In genomic region chr14:22583994-22584393, GRCh38 we compare ENCODE assay signal across 16 cellular contexts. TPM values are rescaled to one million over a fixed set of nuclear protein-coding genes. Genes with fewer than 3 reads are reported as not detected.
A peak's percentile ranks its signal among the peaks of the same experiment; 100 is the strongest.
DNase-seq lines count a peak whose midpoint lies in the region; ATAC-seq, FAIRE-seq and TF ChIP-seq lines count a peak whose summit lies in the region.
"Had no signal": no experiment of that assay in that cellular context is flagged by ENCODE, and none has a peak within 500 bp of the region (broad histone marks: within the 10 kb centered on the region; RNA-seq: fewer than 3 reads in every experiment).

No MANE protein-coding gene starts in this region.

- H3K27ac Mint-ChIP-seq in CD4-positive, alpha-beta T cell, result peak overlapping the region; percentile 98
- peak overlapping the region; percentile 70 for H3K27ac Mint-ChIP-seq in activated T-helper 1 cell treated with anti-CD3 and anti-CD28 coated beads, Interleukin-12 subunit alpha, Interleukin-12 subunit beta, Interleukin-2, Interleukin-4 antibody, amounts not matched to agents 30 ng/mL and 10 ng/mL and 1 ng/mL, durations not matched to agents 14 hours and 24 hours and 36 hours
- peak overlapping the region; percentile 29 to 100 (median 84) for H3K27ac Mint-ChIP-seq in naive thymus-derived CD4-positive, alpha-beta T cell

- no peak for FAIRE-seq in frontal cortex (lab: Jason Lieb, UNC)

- TF ChIP-seq POLR2A in uterus (IDR thresholded peaks at IDR 0.05), result no peak

- 0 out of 2 replicates have a peak overlapping the region, but pooled peaks have one; percentile 4 for H3K9ac ChIP-seq in BLaER1

- H3K27ac ChIP-seq in BLaER1 (no peak overlapping the region), uterus (no peak overlapping the region)
- H3K27ac ChIP-seq in CD4-positive, alpha-beta T cell (ENCODE audit: low read depth, low read length), result no peak overlapping the region
- peak overlapping the region; percentile 48 for H3K27ac ChIP-seq in naive thymus-derived CD4-positive, alpha-beta T cell (ENCODE audit: low read depth, low read length)
- H3K27ac ChIP-seq: hepatocyte, SK-N-MC had no signal

- peak overlapping the region; percentile 57 for H3K4me2 ChIP-seq in BLaER1
- H3K4me2 ChIP-seq: hepatocyte had no signal

- H3K9me3 ChIP-seq in BLaER1 (no peaks in the 10 kb centered on the region), uterus (no peaks in the 10 kb centered on the region)
- no peaks in the 10 kb centered on the region for H3K9me3 ChIP-seq in CD4-positive, alpha-beta T cell (ENCODE audit: control insufficient read depth, low read length)
- H3K9me3 ChIP-seq in naive thymus-derived CD4-positive, alpha-beta T cell (ENCODE audit: control insufficient read depth in 2 of 3, low read length in 3 of 3), result no peaks in the 10 kb centered on the region

- H3K27me3 ChIP-seq in BLaER1 (no peaks in the 10 kb centered on the region), uterus (no peaks in the 10 kb centered on the region)
- no peaks in the 10 kb centered on the region for H3K27me3 ChIP-seq in CD4-positive, alpha-beta T cell (ENCODE audit: control insufficient read depth, insufficient read depth, low read length)
- no peaks in the 10 kb centered on the region for H3K27me3 ChIP-seq in naive thymus-derived CD4-positive, alpha-beta T cell (ENCODE audit: control insufficient read depth in 2 of 2, insufficient read depth in 2 of 2, low read length in 2 of 2)
- H3K27me3 ChIP-seq: hepatocyte had no signal

- peaks cover 89% of the 10 kb centered on the region for H3K4me1 Mint-ChIP-seq in CD4-positive, alpha-beta T cell (ENCODE audit: low read depth)
- peaks cover 69% of the 10 kb centered on the region for H3K4me1 Mint-ChIP-seq in activated T-helper 1 cell treated with anti-CD3 and anti-CD28 coated beads, Interleukin-12 subunit alpha, Interleukin-12 subunit beta, Interleukin-2, Interleukin-4 antibody, amounts not matched to agents 30 ng/mL and 10 ng/mL and 1 ng/mL, durations not matched to agents 14 hours and 24 hours and 36 hours (ENCODE audit: low read depth)
- H3K4me1 Mint-ChIP-seq in naive thymus-derived CD4-positive, alpha-beta T cell, result peaks cover 62 to 89% (median 78%) of the 10 kb centered on the region in 7 donors

- H4K20me1 ChIP-seq in BLaER1, result peaks cover 12% of the 10 kb centered on the region; the same call in 1 of the 2 replicates

- peaks cover 67% of the 10 kb centered on the region for H3K4me1 ChIP-seq in BLaER1
- H3K4me1 ChIP-seq in naive thymus-derived CD4-positive, alpha-beta T cell (ENCODE audit: control insufficient read depth in 2 of 2, insufficient read depth in 2 of 2, low read length in 2 of 2), result peaks cover 37 to 50% of the 10 kb centered on the region in 2 donors
- peaks cover 0 to 4% of the 10 kb centered on the region in 2 donors for H3K4me1 ChIP-seq in uterus

- no peak overlapping the region for H3K4me3 ChIP-seq in BLaER1
- no peak overlapping the region for H3K4me3 ChIP-seq in naive thymus-derived CD4-positive, alpha-beta T cell (ENCODE audit: low read length)
- no peak overlapping the region for H3K4me3 ChIP-seq in uterus
- H3K4me3 ChIP-seq: hepatocyte, SK-N-MC, skin epidermis had no signal

- H3K4me3 Mint-ChIP-seq in CD4-positive, alpha-beta T cell, result peak overlapping the region; percentile 40
- peak overlapping the region; percentile 46 for H3K4me3 Mint-ChIP-seq in activated T-helper 1 cell treated with anti-CD3 and anti-CD28 coated beads, Interleukin-12 subunit alpha, Interleukin-12 subunit beta, Interleukin-2, Interleukin-4 antibody, amounts not matched to agents 30 ng/mL and 10 ng/mL and 1 ng/mL, durations not matched to agents 14 hours and 24 hours and 36 hours
- H3K4me3 Mint-ChIP-seq in naive thymus-derived CD4-positive, alpha-beta T cell, result peak overlapping the region in 9 of 10 donors; percentile 29 to 86 (median 61)

- no peak for TF ChIP-seq CTCF in CD4-positive, alpha-beta T cell (IDR thresholded peaks at IDR 0.05)
- TF ChIP-seq CTCF in uterus (IDR thresholded peaks at IDR 0.05), result no peak

- H3K27me3 Mint-ChIP-seq in CD4-positive, alpha-beta T cell, result no peaks in the 10 kb centered on the region
- H3K27me3 Mint-ChIP-seq in activated T-helper 1 cell treated with anti-CD3 and anti-CD28 coated beads, Interleukin-12 subunit alpha, Interleukin-12 subunit beta, Interleukin-2, Interleukin-4 antibody, amounts not matched to agents 30 ng/mL and 10 ng/mL and 1 ng/mL, durations not matched to agents 14 hours and 24 hours and 36 hours (ENCODE audit: insufficient read depth), result no peaks in the 10 kb centered on the region
- H3K27me3 Mint-ChIP-seq in naive thymus-derived CD4-positive, alpha-beta T cell, result peaks cover 0 to 2% (median 0%) of the 10 kb centered on the region in 5 donors
- H3K27me3 Mint-ChIP-seq: type B pancreatic cell had no signal

- H3K9me3 Mint-ChIP-seq in CD4-positive, alpha-beta T cell, result no peaks in the 10 kb centered on the region
- H3K9me3 Mint-ChIP-seq in activated T-helper 1 cell treated with anti-CD3 and anti-CD28 coated beads, Interleukin-12 subunit alpha, Interleukin-12 subunit beta, Interleukin-2, Interleukin-4 antibody, amounts not matched to agents 30 ng/mL and 10 ng/mL and 1 ng/mL, durations not matched to agents 14 hours and 24 hours and 36 hours, result no peaks in the 10 kb centered on the region
- H3K9me3 Mint-ChIP-seq in naive thymus-derived CD4-positive, alpha-beta T cell, result peaks cover 0 to 4% (median 0%) of the 10 kb centered on the region in 11 donors
- H3K9me3 Mint-ChIP-seq: type B pancreatic cell had no signal

- CTCF ChIA-PET in CD4-positive, alpha-beta T cell (lab: Charles Lee), result interaction anchor here (0.8 to 6.6 kb wide), 3 partner anchors 8 to 835 kb away, joined by 3 to 47 read pairs (median 3); no protein-coding TSS in a partner anchor
- CTCF ChIA-PET in naive thymus-derived CD4-positive, alpha-beta T cell (lab: Charles Lee), result interaction anchor here (0.8 to 1.6 kb wide), 3 partner anchors 12 to 287 kb away, joined by 3 to 11 read pairs (median 5); no protein-coding TSS in a partner anchor

- peaks cover 59% of the 10 kb centered on the region for H3K36me3 Mint-ChIP-seq in CD4-positive, alpha-beta T cell (ENCODE audit: low read depth)
- H3K36me3 Mint-ChIP-seq in activated T-helper 1 cell treated with anti-CD3 and anti-CD28 coated beads, Interleukin-12 subunit alpha, Interleukin-12 subunit beta, Interleukin-2, Interleukin-4 antibody, amounts not matched to agents 30 ng/mL and 10 ng/mL and 1 ng/mL, durations not matched to agents 14 hours and 24 hours and 36 hours (ENCODE audit: low read depth), result peaks cover 44% of the 10 kb centered on the region
- H3K36me3 Mint-ChIP-seq in naive thymus-derived CD4-positive, alpha-beta T cell, result peaks cover 5 to 32% (median 18%) of the 10 kb centered on the region in 5 donors

- intact Hi-C loops in CD4-positive, alpha-beta T cell (cut with DNase I, micrococcal nuclease), result loop anchor here in 1 of 2 experiments (10.0 kb wide), 1 partner anchor 701 kb away; the partner anchor contains the start of gene HOMEZ
- intact Hi-C loops in activated T-helper 1 cell treated with anti-CD3 and anti-CD28 coated beads, Interleukin-12 subunit alpha, Interleukin-12 subunit beta, Interleukin-2, Interleukin-4 antibody, amounts not matched to agents 30 ng/mL and 10 ng/mL and 1 ng/mL, durations not matched to agents 14 hours and 24 hours and 36 hours (cut with micrococcal nuclease), result loop anchor here (2.0 to 10.0 kb wide), 2 partner anchors 15 to 511 kb away; partner anchors contain the start of genes ABHD4, ACIN1 and C14orf119
- intact Hi-C loops in naive thymus-derived CD4-positive, alpha-beta T cell (cut with micrococcal nuclease), result loop anchor here in 1 of 2 donors (2.0 to 10.0 kb wide), 2 partner anchors 15 to 1499 kb away; partner anchors contain the start of gene ABHD4
- intact Hi-C loops in uterus (cut with DNase I; ENCODE audit: low total_unique reads), result no loop called here

- peaks cover 29% of the 10 kb centered on the region for H3K36me3 ChIP-seq in BLaER1
- H3K36me3 ChIP-seq in naive thymus-derived CD4-positive, alpha-beta T cell (ENCODE audit: control insufficient read depth in 2 of 3, insufficient read depth in 3 of 3, low read length in 3 of 3), result no peaks in the 10 kb centered on the region
- H3K36me3 ChIP-seq in uterus, result no peaks in the 10 kb centered on the region

- no peak for ATAC-seq in CD4-positive, alpha-beta T cell (ENCODE audit: poor library complexity)
- no peak for ATAC-seq in naive thymus-derived CD4-positive, alpha-beta T cell

- DNase-seq in CD4-positive, alpha-beta T cell, result no peak
- no peak for DNase-seq in activated T-helper 1 cell treated with anti-CD3 and anti-CD28 coated beads, Interleukin-12 subunit alpha, Interleukin-12 subunit beta, Interleukin-2, Interleukin-4 antibody, amounts not matched to agents 30 ng/mL and 10 ng/mL and 1 ng/mL, durations not matched to agents 14 hours and 24 hours and 36 hours (ENCODE audit: low spot score)
- peak in 1 of 9 donors; percentile 15 for DNase-seq in naive thymus-derived CD4-positive, alpha-beta T cell
- DNase-seq in hypothalamus (lab: John Stamatoyannopoulos, UW) (no peak), D341Med (ENCODE audit: low spot score) (no peak), frontal cortex (ENCODE audit: low spot score in 2 of 2) (no peak), uterus (no peak)
- DNase-seq: C1 segment of cervical spinal cord, NCI-H1930, NCI-H510A, posterior cingulate gyrus had no signal

- POLR2A ChIA-PET in CD4-positive, alpha-beta T cell (lab: Charles Lee), result interaction anchor here (7.3 kb wide), 1 partner anchor 24 kb away, joined by 137 read pairs; no protein-coding TSS in a partner anchor
- POLR2A ChIA-PET in naive thymus-derived CD4-positive, alpha-beta T cell (lab: Charles Lee), result interaction anchor here (0.9 to 6.6 kb wide), 4 partner anchors 10 to 17 kb away, joined by 4 to 82 read pairs (median 4); no protein-coding TSS in a partner anchor

RNA-seq across cellular contexts. Expression of gene DAD1, which starts 5.0 kb away (rescaled TPM):
- 10 to 100 TPM; 41.8 to 44.1 TPM for total RNA-seq in CD4-positive, alpha-beta T cell
- total RNA-seq in activated T-helper 1 cell treated with anti-CD3 and anti-CD28 coated beads, Interleukin-12 subunit alpha, Interleukin-12 subunit beta, Interleukin-2, Interleukin-4 antibody, amounts not matched to agents 30 ng/mL and 10 ng/mL and 1 ng/mL, durations not matched to agents 14 hours and 24 hours and 36 hours, result 228 and 229 TPM in 2 replicates
- 100 to 1,000 TPM in 3 of 5 experiments, 10 to 100 TPM in 2; 68.8 to 157 (median 117) TPM for total RNA-seq in naive thymus-derived CD4-positive, alpha-beta T cell
- polyA plus RNA-seq in naive thymus-derived CD4-positive, alpha-beta T cell, result 100 to 1,000 TPM; 766 to 777 TPM
- total RNA-seq in frontal cortex (89.7 TPM), uterus (100 to 1,000 TPM in 3 of 4 donors, 10 to 100 TPM in 1; 92.2 to 375 (median 207) TPM)

RNA-seq across cellular contexts. Expression of gene ABHD4, which starts 14.1 kb away (rescaled TPM):
- 1 to 10 TPM; 7.1 to 8.9 TPM for total RNA-seq in CD4-positive, alpha-beta T cell
- 13.2 and 13.6 TPM in 2 replicates for total RNA-seq in activated T-helper 1 cell treated with anti-CD3 and anti-CD28 coated beads, Interleukin-12 subunit alpha, Interleukin-12 subunit beta, Interleukin-2, Interleukin-4 antibody, amounts not matched to agents 30 ng/mL and 10 ng/mL and 1 ng/mL, durations not matched to agents 14 hours and 24 hours and 36 hours
- total RNA-seq in naive thymus-derived CD4-positive, alpha-beta T cell, result 10 to 100 TPM; 10.5 to 16.3 (median 14.7) TPM
- polyA plus RNA-seq in naive thymus-derived CD4-positive, alpha-beta T cell, result 10 to 100 TPM in 1 of 2 donors, 1 to 10 TPM in 1; 6.7 to 10.1 TPM
- total RNA-seq in frontal cortex, result 2.4 TPM
- 10 to 100 TPM; 17.9 to 40.0 (median 28.6) TPM for total RNA-seq in uterus
